Comparison of ENCODE assay signal across 8 cellular contexts in genomic region chr15:79922512-79923067, GRCh38. TPM values are rescaled to one million over a fixed set of nuclear protein-coding genes. Genes with fewer than 3 reads are reported as not detected.
DNase-seq lines count a peak whose midpoint lies in the region; ATAC-seq, FAIRE-seq and TF ChIP-seq lines count a peak whose summit lies in the region.

No MANE protein-coding gene starts in this region.

- no peak for FAIRE-seq in keratinocyte (lab: Jason Lieb, UNC)

- intact Hi-C loops in activated CD4-positive, alpha-beta T cell treated with anti-CD3 and anti-CD28 coated beads, Interleukin-2, amount 10 ng/mL, durations not matched to agents 24 days and 14 days (cut with micrococcal nuclease): loop anchor here (1.0 to 2.0 kb wide), 6 partner anchors 25 to 611 kb away; partner anchors contain the start of genes BCL2A1, FAH, MTHFS and TMED3
- intact Hi-C loops in activated T-helper 1 cell treated with anti-CD3 and anti-CD28 coated beads, Interleukin-12 subunit alpha, Interleukin-12 subunit beta, Interleukin-2, Interleukin-4 antibody, amounts not matched to agents 30 ng/mL and 10 ng/mL and 1 ng/mL, durations not matched to agents 14 hours and 24 hours and 36 hours (cut with micrococcal nuclease): loop anchor here (1.0 kb wide), 6 partner anchors 26 to 230 kb away; partner anchors contain the start of genes BCL2A1, FAH and ZFAND6
- intact Hi-C loops in testis (cut with DNase I; ENCODE audit: low total_unique reads): no loop called here

- H3K4me3 Mint-ChIP-seq in activated CD4-positive, alpha-beta T cell treated with anti-CD3 and anti-CD28 coated beads, Interleukin-2, amount 10 ng/mL, durations not matched to agents 24 days and 14 days: peak overlapping the region; percentile 98
- H3K4me3 Mint-ChIP-seq in activated T-helper 1 cell treated with anti-CD3 and anti-CD28 coated beads, Interleukin-12 subunit alpha, Interleukin-12 subunit beta, Interleukin-2, Interleukin-4 antibody, amounts not matched to agents 30 ng/mL and 10 ng/mL and 1 ng/mL, durations not matched to agents 14 hours and 24 hours and 36 hours: peak overlapping the region; percentile 92

- no peak for DNase-seq in activated CD4-positive, alpha-beta T cell treated with anti-CD3 and anti-CD28 coated beads, Interleukin-2, amount 10 ng/mL, durations not matched to agents 24 days and 14 days
- no peak for DNase-seq in activated CD4-positive, alpha-beta T cell treated with anti-CD3 and anti-CD28 coated beads for 48 hours
- DNase-seq in activated T-helper 1 cell treated with anti-CD3 and anti-CD28 coated beads, Interleukin-12 subunit alpha, Interleukin-12 subunit beta, Interleukin-2, Interleukin-4 antibody, amounts not matched to agents 30 ng/mL and 10 ng/mL and 1 ng/mL, durations not matched to agents 14 hours and 24 hours and 36 hours (ENCODE audit: low spot score): no peak
- DNase-seq in keratinocyte (ENCODE audit: low read depth, low spot score) (no peak), testis (no peak), H4 (ENCODE audit: low spot score) (no peak), amniotic stem cell (lab: John Stamatoyannopoulos, UW) (no peak)

- peak overlapping the region; percentile 55 for H3K27ac ChIP-seq in keratinocyte (ENCODE audit: control insufficient read depth, insufficient read depth, low read length)
- H3K27ac ChIP-seq in testis: peak overlapping the region; percentile 86 to 91

- peak overlapping the region; percentile 76 for H3K9ac ChIP-seq in keratinocyte (ENCODE audit: control insufficient read depth, extremely low read depth, insufficient read depth, low read length)

- H3K27ac Mint-ChIP-seq in activated CD4-positive, alpha-beta T cell treated with anti-CD3 and anti-CD28 coated beads, Interleukin-2, amount 10 ng/mL, durations not matched to agents 24 days and 14 days: peak overlapping the region; percentile 98
- H3K27ac Mint-ChIP-seq in activated T-helper 1 cell treated with anti-CD3 and anti-CD28 coated beads, Interleukin-12 subunit alpha, Interleukin-12 subunit beta, Interleukin-2, Interleukin-4 antibody, amounts not matched to agents 30 ng/mL and 10 ng/mL and 1 ng/mL, durations not matched to agents 14 hours and 24 hours and 36 hours: peak overlapping the region; percentile 95

- peak overlapping the region; percentile 84 for H3K4me2 ChIP-seq in keratinocyte (ENCODE audit: control insufficient read depth, extremely low read depth, insufficient read depth, low read depth, low read length)

- peaks cover 0 to 7% of the 10 kb centered on the region in 2 experiments for H3K36me3 ChIP-seq in keratinocyte (ENCODE audit: control insufficient read depth in 2 of 2, extremely low read depth in 1 of 2, insufficient read depth in 2 of 2, low read length in 2 of 2)
- H3K36me3 ChIP-seq in testis (ENCODE audit: low read depth, missing control alignments): no peaks in the 10 kb centered on the region

- no peak for TF ChIP-seq CTCF in keratinocyte (optimal IDR thresholded peaks at IDR 0.05 in 1 of 3, IDR thresholded peaks at IDR 0.05 in 1 of 3, conservative IDR thresholded peaks at IDR 0.05 in 1 of 3; ENCODE audit: extremely low read depth in 1 of 3, insufficient read depth in 2 of 3, low read length in 3 of 3)
- no peak for TF ChIP-seq CTCF in testis (IDR thresholded peaks at IDR 0.05)

- peaks cover 27% of the 10 kb centered on the region for H3K79me2 ChIP-seq in keratinocyte (ENCODE audit: control insufficient read depth, insufficient read depth, low read length)

- peak overlapping the region; percentile 82 for H2AFZ ChIP-seq in keratinocyte (ENCODE audit: control insufficient read depth, low read length)

- peaks cover 55% of the 10 kb centered on the region for H3K36me3 Mint-ChIP-seq in activated CD4-positive, alpha-beta T cell treated with anti-CD3 and anti-CD28 coated beads, Interleukin-2, amount 10 ng/mL, durations not matched to agents 24 days and 14 days (ENCODE audit: low read depth)
- H3K36me3 Mint-ChIP-seq in activated T-helper 1 cell treated with anti-CD3 and anti-CD28 coated beads, Interleukin-12 subunit alpha, Interleukin-12 subunit beta, Interleukin-2, Interleukin-4 antibody, amounts not matched to agents 30 ng/mL and 10 ng/mL and 1 ng/mL, durations not matched to agents 14 hours and 24 hours and 36 hours (ENCODE audit: low read depth): peaks cover 48% of the 10 kb centered on the region

- H3K4me1 ChIP-seq in keratinocyte (ENCODE audit: control insufficient read depth, extremely low read depth, insufficient read depth, low read length): no peaks in the 10 kb centered on the region
- peaks cover 10% of the 10 kb centered on the region for H3K4me1 ChIP-seq in testis

- dilution Hi-C loops in keratinocyte (cut with MboI; ENCODE audit: extremely low pct_ligation_motif_present, low sequenced_read_pairs): no loop called here

- no peak for ATAC-seq in GM18861 (IDR thresholded peaks at IDR 0.05; ENCODE audit: unreplicated experiment)

- TF ChIP-seq POLR2A in testis (IDR thresholded peaks at IDR 0.05): no peak

- H4K20me1 ChIP-seq in keratinocyte (ENCODE audit: control insufficient read depth, extremely low read depth, insufficient read depth, low read length): no peaks in the 10 kb centered on the region

- no peaks in the 10 kb centered on the region for H3K9me1 ChIP-seq in keratinocyte (ENCODE audit: control insufficient read depth, extremely low read depth, insufficient read depth, low read length)

- peaks cover 18% of the 10 kb centered on the region for H3K4me1 Mint-ChIP-seq in activated CD4-positive, alpha-beta T cell treated with anti-CD3 and anti-CD28 coated beads, Interleukin-2, amount 10 ng/mL, durations not matched to agents 24 days and 14 days
- peaks cover 16% of the 10 kb centered on the region for H3K4me1 Mint-ChIP-seq in activated T-helper 1 cell treated with anti-CD3 and anti-CD28 coated beads, Interleukin-12 subunit alpha, Interleukin-12 subunit beta, Interleukin-2, Interleukin-4 antibody, amounts not matched to agents 30 ng/mL and 10 ng/mL and 1 ng/mL, durations not matched to agents 14 hours and 24 hours and 36 hours (ENCODE audit: low read depth)

- 13 to 34% methylated on average over 9 to 17 of the region's 17 CpGs for WGBS in testis, 2 donors

- H3K27me3 ChIP-seq in keratinocyte (ENCODE audit: control insufficient read depth, extremely low read depth, insufficient read depth, low read length) (no peaks in the 10 kb centered on the region), testis (no peaks in the 10 kb centered on the region)

- peaks cover 8% of the 10 kb centered on the region for H3K9me3 ChIP-seq in keratinocyte (ENCODE audit: control insufficient read depth, low read depth, low read length)
- no peaks in the 10 kb centered on the region for H3K9me3 ChIP-seq in testis

- H3K27me3 Mint-ChIP-seq in activated CD4-positive, alpha-beta T cell treated with anti-CD3 and anti-CD28 coated beads, Interleukin-2, amount 10 ng/mL, durations not matched to agents 24 days and 14 days: no peaks in the 10 kb centered on the region
- H3K27me3 Mint-ChIP-seq in activated T-helper 1 cell treated with anti-CD3 and anti-CD28 coated beads, Interleukin-12 subunit alpha, Interleukin-12 subunit beta, Interleukin-2, Interleukin-4 antibody, amounts not matched to agents 30 ng/mL and 10 ng/mL and 1 ng/mL, durations not matched to agents 14 hours and 24 hours and 36 hours (ENCODE audit: insufficient read depth): no peaks in the 10 kb centered on the region

- peak overlapping the region; percentile 86 to 96 (median 89) for H3K4me3 ChIP-seq in keratinocyte (ENCODE audit: control insufficient read depth in 2 of 3, extremely low read depth in 1 of 3, insufficient read depth in 2 of 3, low read depth in 1 of 3, low read length in 3 of 3)
- H3K4me3 ChIP-seq in testis: peak overlapping the region; percentile 80 to 88

- peaks cover 19% of the 10 kb centered on the region for H3K9me3 Mint-ChIP-seq in activated CD4-positive, alpha-beta T cell treated with anti-CD3 and anti-CD28 coated beads, Interleukin-2, amount 10 ng/mL, durations not matched to agents 24 days and 14 days
- H3K9me3 Mint-ChIP-seq in activated T-helper 1 cell treated with anti-CD3 and anti-CD28 coated beads, Interleukin-12 subunit alpha, Interleukin-12 subunit beta, Interleukin-2, Interleukin-4 antibody, amounts not matched to agents 30 ng/mL and 10 ng/mL and 1 ng/mL, durations not matched to agents 14 hours and 24 hours and 36 hours: peaks cover 36% of the 10 kb centered on the region

RNA-seq across cellular contexts. Expression of gene MTHFS, which starts 25.8 kb away (rescaled TPM):
- 34.5 and 35.3 TPM in 2 replicates for total RNA-seq in activated CD4-positive, alpha-beta T cell treated with anti-CD3 and anti-CD28 coated beads, Interleukin-2, amount 10 ng/mL, durations not matched to agents 24 days and 14 days
- 32.2 and 34.0 TPM in 2 replicates for total RNA-seq in activated T-helper 1 cell treated with anti-CD3 and anti-CD28 coated beads, Interleukin-12 subunit alpha, Interleukin-12 subunit beta, Interleukin-2, Interleukin-4 antibody, amounts not matched to agents 30 ng/mL and 10 ng/mL and 1 ng/mL, durations not matched to agents 14 hours and 24 hours and 36 hours
- polyA plus RNA-seq in keratinocyte (23.6 to 35.5 TPM (median 33.8 TPM) in 3 replicates), testis (ENCODE audit: insufficient read depth, low read depth, low replicate concordance) (24.9 TPM)
- 1.8 TPM for polyA plus RNA-seq in keratinocyte (2011; ENCODE audit: low read depth)
- polyA plus RNA-seq in keratinocyte (2011; cell fraction: cytosol; rRNA removed): 26.0 and 28.6 TPM in 2 replicates
- polyA plus RNA-seq in keratinocyte (2011; cell fraction: nucleus; rRNA removed): 13.6 and 14.6 TPM in 2 replicates
- 18.4 and 31.2 TPM in 2 replicates for polyA plus RNA-seq in keratinocyte (2012; ENCODE audit: low replicate concordance)
- 1.0 to 12.1 TPM (median 6.8 TPM) in 3 replicates for polyA minus RNA-seq in keratinocyte
- 26.1 TPM for polyA minus RNA-seq in keratinocyte (2011; cell fraction: cytosol; rRNA and poly(A)+ RNA removed)
- 4.3 and 8.8 TPM in 2 replicates for polyA minus RNA-seq in keratinocyte (2011; cell fraction: nucleus; rRNA and poly(A)+ RNA removed)
- 10 to 100 TPM; 32.5 to 44.2 TPM for total RNA-seq in testis
- total RNA-seq in H4 (2014; rRNA removed; shearing (Covaris generic)): 40.3 and 51.9 TPM in 2 replicates

RNA-seq across cellular contexts. Expression of gene BCL2A1, which starts 48.4 kb away (rescaled TPM):
- 110 and 111 TPM in 2 replicates for total RNA-seq in activated CD4-positive, alpha-beta T cell treated with anti-CD3 and anti-CD28 coated beads, Interleukin-2, amount 10 ng/mL, durations not matched to agents 24 days and 14 days
- total RNA-seq in activated T-helper 1 cell treated with anti-CD3 and anti-CD28 coated beads, Interleukin-12 subunit alpha, Interleukin-12 subunit beta, Interleukin-2, Interleukin-4 antibody, amounts not matched to agents 30 ng/mL and 10 ng/mL and 1 ng/mL, durations not matched to agents 14 hours and 24 hours and 36 hours: 91.8 and 95.0 TPM in 2 replicates
- 0.10 to 0.23 TPM in 2 of 3 replicates, not detected in the other for polyA plus RNA-seq in keratinocyte
- not detected for polyA plus RNA-seq in keratinocyte (2011; ENCODE audit: low read depth)
- polyA plus RNA-seq in keratinocyte (2011; cell fraction: cytosol; rRNA removed): 0.23 TPM in 1 of 2 replicates, not detected in the other
- polyA plus RNA-seq in keratinocyte (2011; cell fraction: nucleus; rRNA removed): 0.35 and 0.55 TPM in 2 replicates
- not detected in 2 replicates for polyA plus RNA-seq in keratinocyte (2012; ENCODE audit: low replicate concordance)
- polyA minus RNA-seq in keratinocyte: not detected in 3 replicates
- not detected for polyA minus RNA-seq in keratinocyte (2011; cell fraction: cytosol; rRNA and poly(A)+ RNA removed)
- polyA minus RNA-seq in keratinocyte (2011; cell fraction: nucleus; rRNA and poly(A)+ RNA removed): not detected in 2 replicates
- not detected for total RNA-seq in testis
- 2.3 TPM for polyA plus RNA-seq in testis (ENCODE audit: insufficient read depth, low read depth, low replicate concordance)
- not detected in 2 replicates for total RNA-seq in H4 (2014; rRNA removed; shearing (Covaris generic))

Comparison
In these comparisons a context has a peak if more than half of its experiments do, and no peak if none do; other contexts are left out.
1. RNA of gene BCL2A1, which starts 48.4 kb away (total RNA-seq): 110 to 111 TPM in activated CD4-positive, alpha-beta T cell treated with anti-CD3 and anti-CD28 coated beads, Interleukin-2, amount 10 ng/mL, durations not matched to agents 24 days and 14 days and 91.8 to 95.0 TPM in activated T-helper 1 cell treated with anti-CD3 and anti-CD28 coated beads, Interleukin-12 subunit alpha, Interleukin-12 subunit beta, Interleukin-2, Interleukin-4 antibody, amounts not matched to agents 30 ng/mL and 10 ng/mL and 1 ng/mL, durations not matched to agents 14 hours and 24 hours and 36 hours; not detected in testis and not detected in H4; every median in the first group is over 10 times any median in the second.